ENCODE assay signal across 21 cellular contexts in genomic region chrX:49610718-49611310, GRCh38. TPM values are rescaled to one million over a fixed set of nuclear protein-coding genes. Genes with fewer than 3 reads are reported as not detected.
"Had no signal": no experiment of that assay in that cellular context is flagged by ENCODE, and none has a peak within 500 bp of the region (broad histone marks: within the 10 kb centered on the region; RNA-seq: fewer than 3 reads in every experiment).

No MANE protein-coding gene starts in this region.

- H3K4me3 ChIP-seq: dorsolateral prefrontal cortex, gastroesophageal sphincter, lower lobe of right lung, right atrium auricular region, thyroid gland, uterus had no signal

- H3K27me3 Mint-ChIP-seq: activated CD4-positive, alpha-beta memory T cell treated with anti-CD3 and anti-CD28 coated beads for 36 hours had no signal

- H3K4me3 Mint-ChIP-seq: activated CD4-positive, alpha-beta memory T cell treated with anti-CD3 and anti-CD28 coated beads for 36 hours; activated naive CD8-positive, alpha-beta T cell treated with anti-CD3 and anti-CD28 coated beads, Interleukin-2, amount 10 ng/mL, durations not matched to agents 7 days and 5 days; activated T-cell treated with anti-CD3 and anti-CD28 coated beads, Interleukin-2, amount 50 U/mL, for 4 hours; naive thymus-derived CD4-positive, alpha-beta T cell; stimulated activated effector memory CD8-positive, alpha-beta T cell treated with anti-CD3 and anti-CD28 coated beads, Interleukin-12 subunit alpha, Interleukin-12 subunit beta, amount 100 ng/mL, for 72 hours; T-helper 2 cell treated with Interferon-gamma antibody and Interleukin-4, amounts not matched to agents 5 μg/mL and 100 μg/mL, for 36 hours had no signal

- H3K9me3 ChIP-seq: gastroesophageal sphincter, lower lobe of right lung, neutrophil, right atrium auricular region, thyroid gland, uterus had no signal

- H3K4me1 Mint-ChIP-seq: activated naive CD8-positive, alpha-beta T cell treated with anti-CD3 and anti-CD28 coated beads, Interleukin-2, amount 10 ng/mL, durations not matched to agents 7 days and 5 days; naive thymus-derived CD4-positive, alpha-beta T cell had no signal

- ATAC-seq: activated T-cell treated with anti-CD3 and anti-CD28 coated beads, Interleukin-2, amount 50 U/mL, for 4 hours; gastroesophageal sphincter; lower lobe of right lung; naive thymus-derived CD4-positive, alpha-beta T cell; stimulated activated effector memory CD8-positive, alpha-beta T cell treated with anti-CD3 and anti-CD28 coated beads, Interleukin-12 subunit alpha, Interleukin-12 subunit beta, amount 100 ng/mL, for 72 hours had no signal

- H3K4me1 ChIP-seq: gastroesophageal sphincter, lower lobe of right lung, right atrium auricular region, thyroid gland, uterus had no signal

- H3K27ac Mint-ChIP-seq: activated CD4-positive, alpha-beta memory T cell treated with anti-CD3 and anti-CD28 coated beads for 36 hours; activated naive CD8-positive, alpha-beta T cell treated with anti-CD3 and anti-CD28 coated beads, Interleukin-2, amount 10 ng/mL, durations not matched to agents 7 days and 5 days; naive thymus-derived CD4-positive, alpha-beta T cell; stimulated activated effector memory CD8-positive, alpha-beta T cell treated with anti-CD3 and anti-CD28 coated beads, Interleukin-12 subunit alpha, Interleukin-12 subunit beta, amount 100 ng/mL, for 72 hours; T-helper 2 cell treated with Interferon-gamma antibody and Interleukin-4, amounts not matched to agents 5 μg/mL and 100 μg/mL, for 36 hours had no signal

- H3K36me3 ChIP-seq: gastroesophageal sphincter, lower lobe of right lung, neutrophil, right atrium auricular region, thyroid gland, uterus had no signal

- H3K9me3 Mint-ChIP-seq: activated CD4-positive, alpha-beta memory T cell treated with anti-CD3 and anti-CD28 coated beads for 36 hours; activated naive CD8-positive, alpha-beta T cell treated with anti-CD3 and anti-CD28 coated beads, Interleukin-2, amount 10 ng/mL, durations not matched to agents 7 days and 5 days; activated T-cell treated with anti-CD3 and anti-CD28 coated beads, Interleukin-2, amount 50 U/mL, for 4 hours; stimulated activated effector memory CD8-positive, alpha-beta T cell treated with anti-CD3 and anti-CD28 coated beads, Interleukin-12 subunit alpha, Interleukin-12 subunit beta, amount 100 ng/mL, for 72 hours; T-helper 2 cell treated with Interferon-gamma antibody and Interleukin-4, amounts not matched to agents 5 μg/mL and 100 μg/mL, for 36 hours had no signal

- H3K36me3 Mint-ChIP-seq: activated CD4-positive, alpha-beta memory T cell treated with anti-CD3 and anti-CD28 coated beads for 36 hours; activated naive CD8-positive, alpha-beta T cell treated with anti-CD3 and anti-CD28 coated beads, Interleukin-2, amount 10 ng/mL, durations not matched to agents 7 days and 5 days; naive thymus-derived CD4-positive, alpha-beta T cell; stimulated activated effector memory CD8-positive, alpha-beta T cell treated with anti-CD3 and anti-CD28 coated beads, Interleukin-12 subunit alpha, Interleukin-12 subunit beta, amount 100 ng/mL, for 72 hours had no signal

- DNase-seq: activated CD4-positive, alpha-beta memory T cell treated with anti-CD3 and anti-CD28 coated beads for 36 hours; activated CD4-positive, CD25-positive, alpha-beta regulatory T cell treated with anti-CD3 and anti-CD28 coated beads, Interleukin-2, amount 50 U/mL, for 72 hours; activated naive CD8-positive, alpha-beta T cell treated with anti-CD3 and anti-CD28 coated beads, Interleukin-2, amount 10 ng/mL, durations not matched to agents 7 days and 5 days; activated T-cell treated with anti-CD3 and anti-CD28 coated beads, Interleukin-2, amount 50 U/mL, for 4 hours; aorta; dorsolateral prefrontal cortex; hippocampal formation; lower lobe of right lung; naive thymus-derived CD4-positive, alpha-beta T cell; posterior cingulate gyrus; small intestine; thyroid gland; uterus had no signal

RNA-seq across cellular contexts. Expression of gene GAGE1, which starts 12.0 kb away (rescaled TPM):
- total RNA-seq: activated CD4-positive, alpha-beta memory T cell treated with anti-CD3 and anti-CD28 coated beads for 36 hours; activated naive CD8-positive, alpha-beta T cell treated with anti-CD3 and anti-CD28 coated beads, Interleukin-2, amount 10 ng/mL, durations not matched to agents 7 days and 5 days; activated T-cell treated with anti-CD3 and anti-CD28 coated beads, Interleukin-2, amount 50 U/mL, for 4 hours; aorta; bronchial epithelial cell; chondrocyte; fibroblast of lung; gastroesophageal sphincter; lower lobe of right lung; naive thymus-derived CD4-positive, alpha-beta T cell; right atrium auricular region; thyroid gland; uterus had no signal

RNA-seq across cellular contexts. Expression of gene GAGE2A, which starts 21.5 kb away (rescaled TPM):
- total RNA-seq: activated CD4-positive, alpha-beta memory T cell treated with anti-CD3 and anti-CD28 coated beads for 36 hours; activated naive CD8-positive, alpha-beta T cell treated with anti-CD3 and anti-CD28 coated beads, Interleukin-2, amount 10 ng/mL, durations not matched to agents 7 days and 5 days; aorta; bronchial epithelial cell; chondrocyte; fibroblast of lung; gastroesophageal sphincter; lower lobe of right lung; naive thymus-derived CD4-positive, alpha-beta T cell; right atrium auricular region; thyroid gland; uterus had no signal

RNA-seq across cellular contexts. Expression of gene GAGE12H, which starts 31.1 kb away (rescaled TPM):
- total RNA-seq: activated CD4-positive, alpha-beta memory T cell treated with anti-CD3 and anti-CD28 coated beads for 36 hours; activated naive CD8-positive, alpha-beta T cell treated with anti-CD3 and anti-CD28 coated beads, Interleukin-2, amount 10 ng/mL, durations not matched to agents 7 days and 5 days; activated T-cell treated with anti-CD3 and anti-CD28 coated beads, Interleukin-2, amount 50 U/mL, for 4 hours; aorta; bronchial epithelial cell; chondrocyte; dorsolateral prefrontal cortex; fibroblast of lung; gastroesophageal sphincter; lower lobe of right lung; naive thymus-derived CD4-positive, alpha-beta T cell; right atrium auricular region; thyroid gland; uterus had no signal

RNA-seq across cellular contexts. Expression of gene GAGE12G, which starts 40.6 kb away (rescaled TPM):
- total RNA-seq: activated CD4-positive, alpha-beta memory T cell treated with anti-CD3 and anti-CD28 coated beads for 36 hours; activated naive CD8-positive, alpha-beta T cell treated with anti-CD3 and anti-CD28 coated beads, Interleukin-2, amount 10 ng/mL, durations not matched to agents 7 days and 5 days; aorta; bronchial epithelial cell; chondrocyte; fibroblast of lung; gastroesophageal sphincter; lower lobe of right lung; naive thymus-derived CD4-positive, alpha-beta T cell; right atrium auricular region; thyroid gland; uterus had no signal

RNA-seq across cellular contexts. Expression of gene GAGE12F, which starts 50.2 kb away (rescaled TPM):
- total RNA-seq: activated CD4-positive, alpha-beta memory T cell treated with anti-CD3 and anti-CD28 coated beads for 36 hours; activated naive CD8-positive, alpha-beta T cell treated with anti-CD3 and anti-CD28 coated beads, Interleukin-2, amount 10 ng/mL, durations not matched to agents 7 days and 5 days; aorta; bronchial epithelial cell; chondrocyte; fibroblast of lung; gastroesophageal sphincter; lower lobe of right lung; naive thymus-derived CD4-positive, alpha-beta T cell; right atrium auricular region; thyroid gland; uterus had no signal
